3 cellular contexts compared by ENCODE assay signal in genomic region chr1:160705824-160706223, GRCh38. TPM values are rescaled to one million over a fixed set of nuclear protein-coding genes. Genes with fewer than 3 reads are reported as not detected.
"Had no signal": no experiment of that assay in that cellular context is flagged by ENCODE, and none has a peak within 500 bp of the region (broad histone marks: within the 10 kb centered on the region; RNA-seq: fewer than 3 reads in every experiment).

No MANE protein-coding gene starts in this region.

RNA-seq across cellular contexts. Expression of gene CD48, which starts 5.8 kb away (rescaled TPM):
- total RNA-seq: glomerular endothelial cell, kidney epithelial cell had no signal

RNA-seq across cellular contexts. Expression of gene SLAMF7, which starts 33.2 kb away (rescaled TPM):
- total RNA-seq: glomerular endothelial cell had no signal

RNA-seq across cellular contexts. Expression of gene SLAMF1, which starts 59.0 kb away (rescaled TPM):
- total RNA-seq: body of pancreas, glomerular endothelial cell, kidney epithelial cell had no signal
